ENCODE assay signal across 11 cellular contexts in genomic region chr4:101114936-101115372, GRCh38.
DNase-seq lines count a peak whose midpoint lies in the region; ATAC-seq and TF ChIP-seq lines count a peak whose summit lies in the region.
"Had no signal": no experiment of that assay in that cellular context is flagged by ENCODE, and none has a peak within 500 bp of the region (broad histone marks: within the 10 kb centered on the region; RNA-seq: fewer than 3 reads in every experiment).

No MANE protein-coding gene starts in this region.

- H3K27me3 ChIP-seq in adipocyte (replicated peaks; ENCODE audit: control insufficient read depth, insufficient read depth, low read length) (no peaks in the 10 kb centered on the region), hepatocyte (no peaks in the 10 kb centered on the region)

- no peaks in the 10 kb centered on the region for H3K9me2 ChIP-seq in hepatocyte (replicated peaks; ENCODE audit: insufficient read depth)

- peak; percentile 98 for ATAC-seq in sciatic nerve
- ATAC-seq in HG02884 (IDR thresholded peaks at IDR 0.05; ENCODE audit: unreplicated experiment) = no peak

- intact Hi-C loops in sciatic nerve (cut with DNase I) = no loop called here

- H3K9ac ChIP-seq in adipocyte (ENCODE audit: low read length) = no peak overlapping the region

- H4K20me1 ChIP-seq in hepatocyte (ENCODE audit: insufficient read depth, poor library complexity, severe bottlenecking) = no peaks in the 10 kb centered on the region

- no peaks in the 10 kb centered on the region for H3K36me3 ChIP-seq in adipocyte (ENCODE audit: control insufficient read depth, insufficient read depth, low read length, severe bottlenecking)
- H3K36me3 ChIP-seq in hepatocyte (replicated peaks; ENCODE audit: insufficient read depth, low read depth) = no peaks in the 10 kb centered on the region

- 37% methylated on average over 2 of the region's 2 CpGs for WGBS in hepatocyte (ENCODE audit: low lambda C conversion rate, missing lambda C conversion rate)

- H3K4me1 ChIP-seq in adipocyte (ENCODE audit: control insufficient read depth, insufficient read depth, low read length) (peaks cover 11% of the 10 kb centered on the region), hepatocyte (ENCODE audit: insufficient read depth) (no peaks in the 10 kb centered on the region)

- TF ChIP-seq CTCF in hepatocyte (IDR thresholded peaks at IDR 0.05; ENCODE audit: poor library complexity) = no peak

- H3K79me2 ChIP-seq in hepatocyte = peaks cover 14% of the 10 kb centered on the region

- DNase-seq in HPDE6-E6E7 (ENCODE audit: extremely low spot score) (peak; percentile 1), adipocyte (ENCODE audit: low read depth) (peak; percentile 22), hepatocyte (ENCODE audit: low spot score) (peak; percentile 26), sciatic nerve (ENCODE audit: low spot score) (no peak), COLO668 (lab: John Stamatoyannopoulos, UW; ENCODE audit: unreplicated experiment) (no peak), NCI-H1417 (lab: John Stamatoyannopoulos, UW) (no peak), NCI-H2107 treated with DMSO at 0.1 percent for 48 hours (lab: John Stamatoyannopoulos, UW; ENCODE audit: unreplicated experiment) (no peak)
- DNase-seq: activated T-cell treated with anti-CD3 and anti-CD28 coated beads, Interleukin-2, amount 50 U/mL, for 24 hours; EL; NCI-H1930 had no signal

- peak overlapping the region; percentile 35 for H3K27ac ChIP-seq in hepatocyte

- no peak overlapping the region for H3K4me2 ChIP-seq in hepatocyte

- H2AFZ ChIP-seq in hepatocyte = no peak overlapping the region

- H3K9me3 ChIP-seq in adipocyte (ENCODE audit: control insufficient read depth, low read length) = no peaks in the 10 kb centered on the region
- no peaks in the 10 kb centered on the region for H3K9me3 ChIP-seq in hepatocyte (ENCODE audit: low read depth)

- H3K4me3 ChIP-seq in adipocyte (ENCODE audit: low read length) = no peak overlapping the region
- no peak overlapping the region for H3K4me3 ChIP-seq in hepatocyte

Comparison
In these comparisons a context has a peak if more than half of its experiments do, and no peak if none do; other contexts are left out.
1. DNase-seq: peak in HPDE6-E6E7 (single experiment), adipocyte (single experiment) and hepatocyte (single experiment); none in sciatic nerve (single experiment), COLO668 (single experiment), NCI-H1417 (0 of 3) and NCI-H2107 treated with DMSO at 0.1 percent for 48 hours (single experiment).